10 cellular contexts compared by ENCODE assay signal in genomic region chr10:95793401-95794045, GRCh38. TPM values are rescaled to one million over a fixed set of nuclear protein-coding genes. Genes with fewer than 3 reads are reported as not detected.
DNase-seq lines count a peak whose midpoint lies in the region; ATAC-seq and TF ChIP-seq lines count a peak whose summit lies in the region.
"Had no signal": no experiment of that assay in that cellular context is flagged by ENCODE, and none has a peak within 500 bp of the region (broad histone marks: within the 10 kb centered on the region; RNA-seq: fewer than 3 reads in every experiment).

No MANE protein-coding gene starts in this region.

- DNase-seq in Ammon's horn (ENCODE audit: low spot score) (peak; percentile 48), OCI-M1 (lab: John Stamatoyannopoulos, UW) (peak; percentile 44), lower lobe of right lung (peak; percentile 60), cortex of kidney (lab: John Stamatoyannopoulos, UW) (no peak), SW480 (ENCODE audit: low spot score) (no peak), NCI-H1694 (lab: John Stamatoyannopoulos, UW) (no peak), MG63 (no peak)
- DNase-seq: CD8-positive, alpha-beta T cell had no signal

- intact Hi-C loops in lower lobe of right lung (cut with DNase I), result no loop called here

- TF ChIP-seq CTCF in lower lobe of right lung (IDR thresholded peaks at IDR 0.05), result no peak

- no peak overlapping the region for H3K4me3 ChIP-seq in lower lobe of right lung
- no peak overlapping the region for H3K4me3 ChIP-seq in MG63

- H3K36me3 ChIP-seq in lower lobe of right lung (no peaks in the 10 kb centered on the region), MG63 (no peaks in the 10 kb centered on the region)

- H3K9me3 ChIP-seq in lower lobe of right lung, result no peaks in the 10 kb centered on the region
- H3K9me3 ChIP-seq in MG63, result no peaks in the 10 kb centered on the region

- H3K4me1 ChIP-seq in lower lobe of right lung, result peaks cover 44% of the 10 kb centered on the region

- ATAC-seq in GM21447 (IDR thresholded peaks at IDR 0.05; ENCODE audit: unreplicated experiment) (peak; percentile 47), lower lobe of right lung (peak; percentile 80 to 85)
- ATAC-seq: CD8-positive, alpha-beta T cell had no signal

- peak overlapping the region; percentile 66 for H3K27ac ChIP-seq in lower lobe of right lung

- H3K27me3 ChIP-seq in lower lobe of right lung (ENCODE audit: low read depth) (no peaks in the 10 kb centered on the region), MG63 (no peaks in the 10 kb centered on the region)

RNA-seq across cellular contexts. Expression of gene ENTPD1, which starts 37.6 kb away (rescaled TPM):
- 34.5 TPM for total RNA-seq in lower lobe of right lung
- not detected in 2 replicates for total RNA-seq in MG63 (2014; rRNA removed; shearing (Covaris generic); ENCODE audit: low replicate concordance)
- total RNA-seq: RPMI7951 had no signal

Comparison
In these comparisons a context has a peak if more than half of its experiments do, and no peak if none do; other contexts are left out.
1. DNase-seq: peak in Ammon's horn (single experiment), OCI-M1 (single experiment) and lower lobe of right lung (single experiment); none in cortex of kidney (single experiment), SW480 (single experiment), NCI-H1694 (single experiment) and MG63 (single experiment).
2. RNA of gene ENTPD1, which starts 37.6 kb away (total RNA-seq): 34.5 TPM in lower lobe of right lung (single experiment); not detected in MG63; every median in the first group is over 10 times any median in the second.